ENCODE assay signal across 21 cellular contexts in genomic region chr1:65009176-65009575, GRCh38. TPM values are rescaled to one million over a fixed set of nuclear protein-coding genes. Genes with fewer than 3 reads are reported as not detected.
DNase-seq lines count a peak whose midpoint lies in the region; ATAC-seq, FAIRE-seq and TF ChIP-seq lines count a peak whose summit lies in the region.
"Had no signal": no experiment of that assay in that cellular context is flagged by ENCODE, and none has a peak within 500 bp of the region (broad histone marks: within the 10 kb centered on the region; RNA-seq: fewer than 3 reads in every experiment).

No MANE protein-coding gene starts in this region.

- DNase-seq in A673 (ENCODE audit: low spot score) = peak; percentile 57
- no peak for DNase-seq in CD4-positive, alpha-beta T cell
- no peak for DNase-seq in NCI-H526 (lab: John Stamatoyannopoulos, UW)
- no peak for DNase-seq in GM12892 (ENCODE audit: insufficient read length)
- no peak for DNase-seq in OCI-M2 (lab: John Stamatoyannopoulos, UW; ENCODE audit: unreplicated experiment)
- DNase-seq: colonic mucosa, heart left ventricle, left ventricle myocardium inferior, NCI-H1105 treated with DMSO at 0.1 percent for 48 hours, NCI-H2081, NCI-H510A, RPMI8226, SK-N-SH, T1000, thyroid gland had no signal

- H3K9me3 Mint-ChIP-seq in CD4-positive, alpha-beta T cell = no peaks in the 10 kb centered on the region
- H3K9me3 Mint-ChIP-seq in T-helper 1 cell treated with Interleukin-12 subunit alpha and Interleukin-12 subunit beta and Interleukin-4 antibody, amounts not matched to agents 30 μg/mL and 1 μg/mL, for 36 hours = peaks cover 12% of the 10 kb centered on the region

- POLR2A ChIA-PET in A673 (lab: Charles Lee; ENCODE audit: low non-redundant PET) = no interaction called here
- POLR2A ChIA-PET in CD4-positive, alpha-beta T cell (lab: Charles Lee) = interaction anchor here (1.0 to 1.7 kb wide), 5 partner anchors 8 to 132 kb away, joined by 3 to 6 read pairs (median 3); partner anchors contain the start of gene JAK1

- intact Hi-C loops in A673 (cut with micrococcal nuclease; ENCODE audit: unreplicated experiment) = no loop called here
- intact Hi-C loops in CD4-positive, alpha-beta T cell (cut with DNase I, micrococcal nuclease) = loop anchor here in 1 of 2 experiments (10.0 kb wide), 1 partner anchor 84 kb away; no protein-coding TSS in a partner anchor

- no peaks in the 10 kb centered on the region for H3K27me3 ChIP-seq in A673 (replicated peaks; ENCODE audit: insufficient read depth, low read depth, low read length, poor library complexity)
- H3K27me3 ChIP-seq in CD4-positive, alpha-beta T cell (ENCODE audit: control insufficient read depth, insufficient read depth, low read length) = no peaks in the 10 kb centered on the region
- H3K27me3 ChIP-seq: colonic mucosa, heart left ventricle, thyroid gland had no signal

- BruUV-seq in A673 (replicated peaks; lab: Mats Ljungman, UMichigan) = no TSS peak

- no peak overlapping the region for H3K4me3 ChIP-seq in A673 (ENCODE audit: low read depth, low read length, poor library complexity, severe bottlenecking)
- H3K4me3 ChIP-seq: colonic mucosa, heart left ventricle, left ventricle myocardium inferior, neural progenitor cell, thyroid gland had no signal

- CTCF ChIA-PET in A673 (lab: Charles Lee) = no interaction called here
- CTCF ChIA-PET in CD4-positive, alpha-beta T cell (lab: Charles Lee) = no interaction called here

- peaks cover 35% of the 10 kb centered on the region for H3K4me1 ChIP-seq in A673 (ENCODE audit: insufficient read depth, low read length, poor library complexity, severe bottlenecking)
- H3K4me1 ChIP-seq: colonic mucosa, left ventricle myocardium inferior, neural progenitor cell, thyroid gland had no signal

- no peaks in the 10 kb centered on the region for H3K27me3 Mint-ChIP-seq in CD4-positive, alpha-beta T cell
- H3K27me3 Mint-ChIP-seq in T-helper 1 cell treated with Interleukin-12 subunit alpha and Interleukin-12 subunit beta and Interleukin-4 antibody, amounts not matched to agents 30 μg/mL and 1 μg/mL, for 36 hours (ENCODE audit: low read depth) = peaks cover 21% of the 10 kb centered on the region
- H3K27me3 Mint-ChIP-seq: stimulated activated memory B cell treated with anti-CD40 and anti-IgM and Interleukin-4, amounts not matched to agents 10 μg/mL and 1 μg/mL and 100 μg/mL, for 72 hours had no signal

- peak overlapping the region; percentile 78 for H3K27ac ChIP-seq in A673 (ENCODE audit: low read depth, low read length, poor library complexity, severe bottlenecking)
- no peak overlapping the region for H3K27ac ChIP-seq in CD4-positive, alpha-beta T cell (ENCODE audit: low read depth, low read length)
- H3K27ac ChIP-seq: colonic mucosa, heart left ventricle, left ventricle myocardium inferior, neural progenitor cell, thyroid gland had no signal

- FAIRE-seq in colon (lab: Jason Lieb, UNC) = peak; percentile 18
- no peak for FAIRE-seq in GM12892 (lab: Jason Lieb, UNC)

- no peak for TF ChIP-seq CTCF in A673 (conservative IDR thresholded peaks at IDR 0.05; ENCODE audit: low read depth, low read length)
- TF ChIP-seq CTCF in CD4-positive, alpha-beta T cell (IDR thresholded peaks at IDR 0.05) = no peak

- peaks cover 24% of the 10 kb centered on the region for H3K9me3 ChIP-seq in A673 (ENCODE audit: low read depth, low read length, poor library complexity, severe bottlenecking)
- H3K9me3 ChIP-seq in CD4-positive, alpha-beta T cell (ENCODE audit: control insufficient read depth, low read length) = no peaks in the 10 kb centered on the region
- H3K9me3 ChIP-seq: colonic mucosa, heart left ventricle, left ventricle myocardium inferior, SK-N-SH, thyroid gland had no signal

- H3K27ac Mint-ChIP-seq in CD4-positive, alpha-beta T cell = peak overlapping the region; percentile 1
- H3K27ac Mint-ChIP-seq in T-helper 1 cell treated with Interleukin-12 subunit alpha and Interleukin-12 subunit beta and Interleukin-4 antibody, amounts not matched to agents 30 μg/mL and 1 μg/mL, for 36 hours = peak overlapping the region; percentile 42
- H3K27ac Mint-ChIP-seq: neural progenitor cell; stimulated activated memory B cell treated with anti-CD40 and anti-IgM and Interleukin-4, amounts not matched to agents 10 μg/mL and 1 μg/mL and 100 μg/mL, for 72 hours had no signal

- H3K36me3 ChIP-seq in A673 (ENCODE audit: insufficient read depth, low read length, poor library complexity, severe bottlenecking) = peaks cover 9% of the 10 kb centered on the region
- H3K36me3 ChIP-seq: colonic mucosa, left ventricle myocardium inferior, neural progenitor cell, thyroid gland had no signal

- peaks cover 35% of the 10 kb centered on the region for H3K4me1 Mint-ChIP-seq in CD4-positive, alpha-beta T cell (ENCODE audit: low read depth)
- H3K4me1 Mint-ChIP-seq in T-helper 1 cell treated with Interleukin-12 subunit alpha and Interleukin-12 subunit beta and Interleukin-4 antibody, amounts not matched to agents 30 μg/mL and 1 μg/mL, for 36 hours (ENCODE audit: low read depth) = peaks cover 28% of the 10 kb centered on the region
- H3K4me1 Mint-ChIP-seq: neural progenitor cell had no signal

- no peaks in the 10 kb centered on the region for H3K36me3 Mint-ChIP-seq in CD4-positive, alpha-beta T cell (ENCODE audit: low read depth)
- peaks cover 14% of the 10 kb centered on the region for H3K36me3 Mint-ChIP-seq in T-helper 1 cell treated with Interleukin-12 subunit alpha and Interleukin-12 subunit beta and Interleukin-4 antibody, amounts not matched to agents 30 μg/mL and 1 μg/mL, for 36 hours (ENCODE audit: low read depth)
- H3K36me3 Mint-ChIP-seq: neural progenitor cell had no signal

- TF ChIP-seq POLR2A in GM12892 (IDR thresholded peaks at IDR 0.05; ENCODE audit: low read depth, low read length) = no peak

- ATAC-seq in CD4-positive, alpha-beta T cell (ENCODE audit: poor library complexity) = peak; percentile 48
- ATAC-seq in GM18909 (IDR thresholded peaks at IDR 0.05; ENCODE audit: poor library complexity, unreplicated experiment) = no peak
- ATAC-seq: activated CD4-positive, CD25-positive, alpha-beta regulatory T cell treated with anti-CD3 and anti-CD28 coated beads, Interleukin-2, amount 50 U/mL, for 24 hours; heart left ventricle; stimulated activated memory B cell treated with anti-CD40 and anti-IgM and Interleukin-4, amounts not matched to agents 10 μg/mL and 1 μg/mL and 100 μg/mL, for 72 hours had no signal

- peak overlapping the region; percentile 36 for H3K4me3 Mint-ChIP-seq in CD4-positive, alpha-beta T cell
- H3K4me3 Mint-ChIP-seq in T-helper 1 cell treated with Interleukin-12 subunit alpha and Interleukin-12 subunit beta and Interleukin-4 antibody, amounts not matched to agents 30 μg/mL and 1 μg/mL, for 36 hours = peak overlapping the region; percentile 5
- H3K4me3 Mint-ChIP-seq: neural progenitor cell; stimulated activated memory B cell treated with anti-CD40 and anti-IgM and Interleukin-4, amounts not matched to agents 10 μg/mL and 1 μg/mL and 100 μg/mL, for 72 hours had no signal

RNA-seq across cellular contexts. Expression of gene JAK1, which starts 42.8 kb away (rescaled TPM):
- total RNA-seq in A673 (2021) = 318 and 339 TPM in 2 replicates
- total RNA-seq in CD4-positive, alpha-beta T cell = 100 to 1,000 TPM; 240 to 252 TPM
- polyA plus RNA-seq in GM12892 (2012; ENCODE audit: missing spikeins) = 21.8 TPM
